In genomic region chr4:1245481-1246051, GRCh38 we compare ENCODE assay signal across 9 cellular contexts. TPM values are rescaled to one million over a fixed set of nuclear protein-coding genes. Genes with fewer than 3 reads are reported as not detected.
DNase-seq lines count a peak whose midpoint lies in the region; ATAC-seq and TF ChIP-seq lines count a peak whose summit lies in the region.
"Had no signal": no experiment of that assay in that cellular context is flagged by ENCODE, and none has a peak within 500 bp of the region (broad histone marks: within the 10 kb centered on the region; RNA-seq: fewer than 3 reads in every experiment).

No MANE protein-coding gene starts in this region.

- no peak overlapping the region for H3K9ac ChIP-seq in mesendoderm (ENCODE audit: low read length)

- H3K36me3 ChIP-seq in ascending aorta (peaks cover 11 to 13% of the 10 kb centered on the region in 2 donors), mesendoderm (ENCODE audit: control insufficient read depth, insufficient read depth, low read length) (no peaks in the 10 kb centered on the region), upper lobe of right lung (peaks cover 7% of the 10 kb centered on the region), MG63 (peaks cover 5% of the 10 kb centered on the region; the same call in 1 of the 2 replicates)

- H3K79me1 ChIP-seq in mesendoderm (ENCODE audit: low read length) = peaks cover 20% of the 10 kb centered on the region

- intact Hi-C loops in ascending aorta (cut with DNase I) = loop anchor here (5.0 kb wide), 5 partner anchors 38 to 627 kb away; partner anchors contain the start of genes FGFRL1, LETM1, NSD2 and SLBP
- intact Hi-C loops in upper lobe of right lung (cut with DNase I) = loop anchor here (10.0 kb wide), 1 partner anchor 81 kb away; no protein-coding TSS in a partner anchor

- TF ChIP-seq CTCF in ascending aorta (IDR thresholded peaks at IDR 0.05) = no peak
- TF ChIP-seq CTCF in upper lobe of right lung (IDR thresholded peaks at IDR 0.05) = no peak

- H4K5ac ChIP-seq in mesendoderm (ENCODE audit: low read length) = no peak overlapping the region

- peak overlapping the region; percentile 75 for H3K27ac Mint-ChIP-seq in activated naive CD4-positive, alpha-beta T cell treated with anti-CD3 and anti-CD28 coated beads, Interleukin-2, amount 10 ng/mL, durations not matched to agents 7 days and 5 days

- ATAC-seq in upper lobe of right lung (no peak), HG03439 (IDR thresholded peaks at IDR 0.05; ENCODE audit: unreplicated experiment) (no peak)

- H3K4me1 ChIP-seq in ascending aorta (peaks cover 31 to 60% of the 10 kb centered on the region in 2 donors), mesendoderm (ENCODE audit: control insufficient read depth, low read depth, low read length) (peaks cover 5% of the 10 kb centered on the region), upper lobe of right lung (peaks cover 54% of the 10 kb centered on the region)

- H3K27ac ChIP-seq in ascending aorta (no peak overlapping the region), mesendoderm (ENCODE audit: low read depth, low read length) (no peak overlapping the region), upper lobe of right lung (peak overlapping the region; percentile 94)

- H3K79me2 ChIP-seq in mesendoderm (ENCODE audit: control insufficient read depth, insufficient read depth, low read length) = peaks cover 71% of the 10 kb centered on the region

- no peak overlapping the region for H3K18ac ChIP-seq in mesendoderm (ENCODE audit: low read length)

- H4K8ac ChIP-seq in mesendoderm (ENCODE audit: low read depth, low read length) = no peak overlapping the region

- H3K27me3 ChIP-seq in ascending aorta = no peaks in the 10 kb centered on the region
- H3K27me3 ChIP-seq in mesendoderm (ENCODE audit: insufficient read depth, low read length, poor library complexity) = no peaks in the 10 kb centered on the region
- H3K27me3 ChIP-seq in upper lobe of right lung = no peaks in the 10 kb centered on the region
- no peaks in the 10 kb centered on the region for H3K27me3 ChIP-seq in MG63

- H3K56ac ChIP-seq in mesendoderm (ENCODE audit: low read length) = peak overlapping the region; percentile 60

- DNase-seq in activated naive CD4-positive, alpha-beta T cell treated with anti-CD3 and anti-CD28 coated beads, Interleukin-2, amount 10 ng/mL, durations not matched to agents 7 days and 5 days = peak; percentile 18
- no peak for DNase-seq in activated naive CD4-positive, alpha-beta T cell treated with anti-CD3 and anti-CD28 coated beads, Interleukin-2, amount 50 U/mL, for 16 hours
- DNase-seq in ascending aorta (ENCODE audit: low spot score in 2 of 2) = peak in 1 of 2 donors; percentile 61
- DNase-seq in mesendoderm = no peak
- no peak for DNase-seq in upper lobe of right lung
- no peak for DNase-seq in MG63
- DNase-seq in NCI-H187 treated with DMSO at 0.1 percent for 48 hours (lab: John Stamatoyannopoulos, UW) = no peak
- DNase-seq: activated CD4-positive, alpha-beta T cell treated with anti-CD3 and anti-CD28 coated beads for 48 hours had no signal

- H3K4me2 ChIP-seq in mesendoderm (ENCODE audit: low read length) = no peak overlapping the region

- H3K4me1 Mint-ChIP-seq in activated naive CD4-positive, alpha-beta T cell treated with anti-CD3 and anti-CD28 coated beads, Interleukin-2, amount 10 ng/mL, durations not matched to agents 7 days and 5 days = peaks cover 48% of the 10 kb centered on the region

- peaks cover 24% of the 10 kb centered on the region for H3K36me3 Mint-ChIP-seq in activated naive CD4-positive, alpha-beta T cell treated with anti-CD3 and anti-CD28 coated beads, Interleukin-2, amount 10 ng/mL, durations not matched to agents 7 days and 5 days

- no peaks in the 10 kb centered on the region for H3K9me3 ChIP-seq in ascending aorta
- H3K9me3 ChIP-seq in upper lobe of right lung = no peaks in the 10 kb centered on the region
- H3K9me3 ChIP-seq in MG63 = 0 out of 2 replicates have a peak, but pooled peaks cover 2% of the 10 kb centered on the region

- H3K27me3 Mint-ChIP-seq in activated naive CD4-positive, alpha-beta T cell treated with anti-CD3 and anti-CD28 coated beads, Interleukin-2, amount 10 ng/mL, durations not matched to agents 7 days and 5 days = no peaks in the 10 kb centered on the region

- H3K9me3 Mint-ChIP-seq in activated naive CD4-positive, alpha-beta T cell treated with anti-CD3 and anti-CD28 coated beads, Interleukin-2, amount 10 ng/mL, durations not matched to agents 7 days and 5 days = no peaks in the 10 kb centered on the region

- H2BK5ac ChIP-seq in mesendoderm (ENCODE audit: low read length) = no peak overlapping the region

- H3K4me3 ChIP-seq in ascending aorta (peak overlapping the region; percentile 13 to 90), mesendoderm (ENCODE audit: low read length) (no peak overlapping the region), upper lobe of right lung (peak overlapping the region; percentile 97), MG63 (no peak overlapping the region)

- no CpG with 5 or more reads among the region's 26 CpGs for WGBS in mesendoderm (ENCODE audit: extremely low coverage, insufficient coverage, low lambda C conversion rate)

- peak overlapping the region; percentile 89 for H3K4me3 Mint-ChIP-seq in activated naive CD4-positive, alpha-beta T cell treated with anti-CD3 and anti-CD28 coated beads, Interleukin-2, amount 10 ng/mL, durations not matched to agents 7 days and 5 days

- no peak overlapping the region for H2AK5ac ChIP-seq in mesendoderm (ENCODE audit: low read length)

- H3K4ac ChIP-seq in mesendoderm (ENCODE audit: low read depth, low read length) = no peak overlapping the region

- H2BK120ac ChIP-seq in mesendoderm (ENCODE audit: low read depth, low read length) = no peak overlapping the region

- CTCF ChIA-PET in activated naive CD4-positive, alpha-beta T cell treated with anti-CD3 and anti-CD28 coated beads, Interleukin-2, amount 10 ng/mL, durations not matched to agents 7 days and 5 days (lab: Charles Lee) = interaction anchor here (1.4 kb wide), 1 partner anchor 23 kb away, joined by 4 read pairs; no protein-coding TSS in a partner anchor

- H2BK15ac ChIP-seq in mesendoderm (replicated peaks; ENCODE audit: low read depth) = no peak overlapping the region

- no peak overlapping the region for H3K23ac ChIP-seq in mesendoderm (ENCODE audit: low read length)

RNA-seq across cellular contexts. Expression of gene CTBP1, which starts 3.4 kb away (rescaled TPM):
- total RNA-seq in ascending aorta (273 TPM), upper lobe of right lung (169 TPM)
- polyA plus RNA-seq in mesendoderm (2013, experiment 1 of 2) = 64.9 TPM
- polyA plus RNA-seq in mesendoderm (2013, experiment 2 of 2) = 65.1 TPM
- total RNA-seq in MG63 (2014; rRNA removed; shearing (Covaris generic); ENCODE audit: low replicate concordance) = 114 and 178 TPM in 2 replicates

RNA-seq across cellular contexts. Expression of gene MAEA, which starts 44.1 kb away (rescaled TPM):
- total RNA-seq in ascending aorta (56.3 TPM), upper lobe of right lung (63.2 TPM)
- 57.0 TPM for polyA plus RNA-seq in mesendoderm (2013, experiment 1 of 2)
- 55.7 TPM for polyA plus RNA-seq in mesendoderm (2013, experiment 2 of 2)
- 29.3 and 30.2 TPM in 2 replicates for total RNA-seq in MG63 (2014; rRNA removed; shearing (Covaris generic); ENCODE audit: low replicate concordance)

Comparison
In these comparisons a context has a peak if more than half of its experiments do, and no peak if none do; other contexts are left out.
1. H3K4me3 ChIP-seq: peak in ascending aorta (2 of 2) and upper lobe of right lung (single experiment); none in mesendoderm (single experiment) and MG63 (single experiment).